In the genomic region with DNA sequence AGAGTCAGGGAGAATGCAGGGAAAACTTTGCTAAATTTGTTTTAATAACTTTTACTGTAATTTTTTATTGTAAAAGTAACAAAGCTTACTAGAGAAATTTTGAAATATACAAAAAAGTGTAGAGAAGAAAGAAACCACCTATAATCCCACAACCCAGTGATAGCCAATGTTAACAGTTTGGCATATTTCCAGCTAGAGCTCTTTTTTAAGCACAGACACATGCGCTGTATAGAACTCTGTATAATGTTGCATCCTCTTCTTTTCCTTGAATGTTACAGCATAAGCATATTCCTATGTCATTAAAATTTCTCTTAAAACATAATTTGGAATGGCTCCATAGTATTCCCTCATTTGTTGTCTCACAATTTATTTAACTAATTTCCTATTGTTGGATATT, we compare ENCODE assay signal across 22 cellular contexts. TPM values are rescaled to one million over a fixed set of nuclear protein-coding genes. Genes with fewer than 3 reads are reported as not detected.
DNase-seq lines count a peak whose midpoint lies in the region; TF ChIP-seq lines count a peak whose summit lies in the region.
"Had no signal": no experiment of that assay in that cellular context is flagged by ENCODE, and none has a peak within 500 bp of the region (broad histone marks: within the 10 kb centered on the region; RNA-seq: fewer than 3 reads in every experiment).

No MANE protein-coding gene starts in this region.

- no peaks in the 10 kb centered on the region for H3K36me3 Mint-ChIP-seq in nephron (ENCODE audit: low read depth)
- H3K36me3 Mint-ChIP-seq: CD4-positive, alpha-beta memory T cell had no signal

- peaks cover 6% of the 10 kb centered on the region for H3K4me1 Mint-ChIP-seq in nephron
- H3K4me1 Mint-ChIP-seq: CD4-positive, alpha-beta memory T cell; IgD-negative memory B cell had no signal

- DNase-seq in left ventricle myocardium inferior (no peak), cardiac septum (ENCODE audit: low spot score) (no peak), dermis blood vessel endothelial cell (peak; percentile 26), Kasumi-1 (lab: John Stamatoyannopoulos, UW) (no peak), putamen (ENCODE audit: low spot score) (no peak), SKM-1 (lab: John Stamatoyannopoulos, UW; ENCODE audit: unreplicated experiment) (no peak)
- DNase-seq: Calu3; CD4-positive, alpha-beta memory T cell; GF-D8; NCI-H1092 treated with DMSO at 0.1 percent for 48 hours; NCI-H146; NCI-H2029 treated with DMSO at 0.1 percent for 48 hours; NCI-H446 treated with DMSO at 0.1 percent for 48 hours; NCI-H69; NK-92 treated with Interleukin-12 subunit alpha and Interleukin-12 subunit beta, amount 100 ng/mL, for 24 hours; SIG-M5 had no signal

- TF ChIP-seq CTCF in left ventricle myocardium inferior (IDR thresholded peaks at IDR 0.05; ENCODE audit: borderline replicate concordance) (no peak), nephron (IDR thresholded peaks at IDR 0.05; ENCODE audit: unreplicated experiment in 3 of 3) (no peak)

- intact Hi-C loops in left ventricle myocardium inferior (cut with micrococcal nuclease) (no loop called here), cardiac septum (cut with DNase I) (no loop called here)

- H3K27ac ChIP-seq in left ventricle myocardium inferior (replicated peaks), result peak overlapping the region; percentile 75
- H3K27ac ChIP-seq: BLaER1, GM23248, HL-60 had no signal

- no peaks in the 10 kb centered on the region for H3K9me3 Mint-ChIP-seq in nephron
- H3K9me3 Mint-ChIP-seq: CD4-positive, alpha-beta memory T cell; IgD-negative memory B cell had no signal

- peak overlapping the region in 2 of 3 experiments; percentile 24 to 56 for H3K27ac Mint-ChIP-seq in nephron
- H3K27ac Mint-ChIP-seq: CD4-positive, alpha-beta memory T cell; IgD-negative memory B cell had no signal

- H3K27me3 Mint-ChIP-seq in nephron (ENCODE audit: low read depth), result no peaks in the 10 kb centered on the region

- peaks cover 51% of the 10 kb centered on the region for H3K4me1 ChIP-seq in left ventricle myocardium inferior
- H3K4me1 ChIP-seq: HAP-1 had no signal

- H3K4me3 Mint-ChIP-seq in nephron, result no peak overlapping the region
- H3K4me3 Mint-ChIP-seq: CD4-positive, alpha-beta memory T cell; IgD-negative memory B cell had no signal

- no peaks in the 10 kb centered on the region for H3K9me3 ChIP-seq in left ventricle myocardium inferior (replicated peaks)
- H3K9me3 ChIP-seq: BLaER1, HAP-1 had no signal

- no peaks in the 10 kb centered on the region for H3K27me3 ChIP-seq in left ventricle myocardium inferior (ENCODE audit: low read depth)
- H3K27me3 ChIP-seq: BLaER1 had no signal

- no peak overlapping the region for H3K4me3 ChIP-seq in left ventricle myocardium inferior
- H3K4me3 ChIP-seq: BLaER1, GM23248, HAP-1 had no signal

- H3K36me3 ChIP-seq in left ventricle myocardium inferior, result no peaks in the 10 kb centered on the region
- H3K36me3 ChIP-seq: BLaER1, HAP-1 had no signal

RNA-seq across cellular contexts. Expression of gene EPAS1, which starts 37.4 kb away (rescaled TPM):
- total RNA-seq in left ventricle myocardium inferior, result 205 TPM
- 139 TPM for total RNA-seq in cardiac septum
- 283 and 362 TPM in 2 replicates for total RNA-seq in dermis blood vessel endothelial cell
